In genomic region chr7:6578114-6579084, GRCh38 we compare ENCODE assay signal across 8 cellular contexts. TPM values are rescaled to one million over a fixed set of nuclear protein-coding genes. Genes with fewer than 3 reads are reported as not detected.
A peak's percentile ranks its signal among the peaks of the same experiment; 100 is the strongest.
DNase-seq lines count a peak whose midpoint lies in the region; ATAC-seq and TF ChIP-seq lines count a peak whose summit lies in the region.

No MANE protein-coding gene starts in this region.

- H3K27ac Mint-ChIP-seq in CD14-positive monocyte, result peak overlapping the region in 5 of 7 donors; percentile 86 to 93 (median 91)
- H3K27ac Mint-ChIP-seq in neural crest cell (ENCODE audit: unreplicated experiment), result peak overlapping the region; percentile 97

- H3K27me3 Mint-ChIP-seq in CD14-positive monocyte (ENCODE audit: low read depth in 3 of 3), result peaks cover 0 to 6% (median 2%) of the 10 kb centered on the region in 3 donors
- H3K27me3 Mint-ChIP-seq in neural crest cell (ENCODE audit: low read depth), result no peaks in the 10 kb centered on the region

- H3K36me3 Mint-ChIP-seq in CD14-positive monocyte (peaks cover 27 to 44% of the 10 kb centered on the region in 2 donors), neural crest cell (ENCODE audit: low read depth) (peaks cover 6% of the 10 kb centered on the region)

- H3K4me3 Mint-ChIP-seq in CD14-positive monocyte (peak overlapping the region; percentile 16 to 84), neural crest cell (peak overlapping the region; percentile 94)

- no peak for TF ChIP-seq POLR2A in NB4 (IDR thresholded peaks at IDR 0.05; ENCODE audit: extremely low read depth, insufficient read length)

- no peak for ATAC-seq in GM19452 (IDR thresholded peaks at IDR 0.05; ENCODE audit: unreplicated experiment)

- TF ChIP-seq CTCF in CD14-positive monocyte (IDR thresholded peaks at IDR 0.05), result no peak
- no peak for TF ChIP-seq CTCF in NB4 (IDR thresholded peaks at IDR 0.05; ENCODE audit: low read depth, low read length)
- no peak for TF ChIP-seq CTCF in choroid plexus epithelial cell (conservative IDR thresholded peaks at IDR 0.05; ENCODE audit: low read depth, low read length)
- TF ChIP-seq CTCF in neural crest cell (conservative IDR thresholded peaks at IDR 0.05), result no peak

- H3K4me3 ChIP-seq in NB4 (ENCODE audit: low read depth, low read length), result peak overlapping the region; percentile 87
- H3K4me3 ChIP-seq in choroid plexus epithelial cell (ENCODE audit: low read depth, low read length), result peak overlapping the region; percentile 83

- no peak overlapping the region for H3K27ac ChIP-seq in caudate nucleus (ENCODE audit: low read depth, low read length)

- intact Hi-C loops in CD14-positive monocyte (cut with micrococcal nuclease), result no loop called here

- H3K9me3 Mint-ChIP-seq in CD14-positive monocyte, result peaks cover 0 to 4% (median 0%) of the 10 kb centered on the region in 7 donors
- no peaks in the 10 kb centered on the region for H3K9me3 Mint-ChIP-seq in neural crest cell

- DNase-seq in CD14-positive monocyte (ENCODE audit: low spot score) (no peak), NB4 (ENCODE audit: low read depth) (no peak), choroid plexus epithelial cell (ENCODE audit: low read depth) (peak; percentile 19), neural crest cell (ENCODE audit: low read depth, low spot score) (no peak), caudate nucleus (lab: John Stamatoyannopoulos, UW) (no peak), putamen (ENCODE audit: low spot score) (no peak), mucosa of gallbladder (ENCODE audit: low spot score) (no peak)

- H3K4me1 Mint-ChIP-seq in CD14-positive monocyte (peaks cover 18% of the 10 kb centered on the region), neural crest cell (peaks cover 19% of the 10 kb centered on the region)

RNA-seq across cellular contexts. Expression of gene ZDHHC4, which starts 1.1 kb away (rescaled TPM):
- 10 to 100 TPM; 52.9 to 55.6 TPM for polyA plus RNA-seq in CD14-positive monocyte
- total RNA-seq in neural crest cell (74.3 and 78.6 TPM in 2 replicates), mucosa of gallbladder (64.9 TPM)

RNA-seq across cellular contexts. Expression of gene INTS15, which starts 11.4 kb away (rescaled TPM):
- 10 to 100 TPM; 16.9 to 17.2 TPM for polyA plus RNA-seq in CD14-positive monocyte
- total RNA-seq in neural crest cell (50.4 and 55.7 TPM in 2 replicates), mucosa of gallbladder (32.1 TPM)

RNA-seq across cellular contexts. Expression of gene GRID2IP, which starts 27.1 kb away (rescaled TPM):
- polyA plus RNA-seq in CD14-positive monocyte, result not detected
- total RNA-seq in neural crest cell (0.54 and 0.61 TPM in 2 replicates), mucosa of gallbladder (0.86 TPM)

RNA-seq across cellular contexts. Expression of gene ZNF853, which starts 37.0 kb away (rescaled TPM):
- polyA plus RNA-seq in CD14-positive monocyte, result not detected
- total RNA-seq in neural crest cell, result 9.2 and 9.7 TPM in 2 replicates
- 11.2 TPM for total RNA-seq in mucosa of gallbladder

RNA-seq across cellular contexts. Expression of gene ZNF316, which starts 58.7 kb away (rescaled TPM):
- 1 to 10 TPM in 1 of 2 donors, under 1 TPM in 1; 0.66 to 1.2 TPM for polyA plus RNA-seq in CD14-positive monocyte
- total RNA-seq in neural crest cell (40.7 and 43.8 TPM in 2 replicates), mucosa of gallbladder (37.3 TPM)
